Comparison of ENCODE assay signal across 1 cellular context in the genomic region with DNA sequence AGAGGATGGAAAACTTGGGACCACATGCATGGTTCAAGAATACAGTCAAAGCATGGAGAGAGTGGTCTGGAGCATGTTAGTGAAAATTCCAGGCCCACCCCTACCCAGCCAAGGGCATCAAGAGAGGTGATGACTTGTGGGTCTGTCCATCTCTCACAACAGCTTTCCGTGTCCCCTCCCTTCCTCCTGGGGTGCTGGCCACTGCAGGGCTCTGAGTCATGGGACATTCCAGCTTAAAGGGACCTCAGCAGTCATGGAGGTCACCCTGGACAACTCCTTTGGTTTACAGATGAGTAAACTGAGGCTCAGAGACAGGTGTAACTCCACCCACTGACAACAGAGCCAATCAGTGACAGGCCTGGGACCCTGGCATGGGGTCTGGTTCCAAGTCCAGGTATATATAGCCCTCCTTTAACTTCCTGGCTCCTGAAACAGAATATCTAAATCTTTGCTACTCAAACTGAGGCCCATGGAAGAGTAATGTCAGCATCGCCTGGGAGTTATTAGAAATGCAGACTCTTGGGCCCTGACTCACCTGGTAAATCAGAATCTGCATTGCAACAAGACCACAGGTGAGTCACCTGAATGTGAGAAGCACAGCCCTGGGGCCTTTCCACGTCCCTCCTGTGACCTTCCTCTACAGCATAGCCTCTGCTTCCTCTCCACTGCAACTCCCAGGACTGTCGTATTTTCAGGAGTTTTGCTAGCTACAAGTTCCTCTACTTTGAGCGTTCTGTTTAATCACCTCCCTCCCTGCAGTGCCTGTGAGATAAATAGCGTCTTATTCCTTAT.
TF ChIP-seq lines count a peak whose summit lies in the region.

No MANE protein-coding gene starts in this region.

TF ChIP-seq in GM23338, 12 proteins besides CTCF, POLR2A, EP300 and RAD21 (continued from another document):
- TF ChIP-seq, protein P1, sequence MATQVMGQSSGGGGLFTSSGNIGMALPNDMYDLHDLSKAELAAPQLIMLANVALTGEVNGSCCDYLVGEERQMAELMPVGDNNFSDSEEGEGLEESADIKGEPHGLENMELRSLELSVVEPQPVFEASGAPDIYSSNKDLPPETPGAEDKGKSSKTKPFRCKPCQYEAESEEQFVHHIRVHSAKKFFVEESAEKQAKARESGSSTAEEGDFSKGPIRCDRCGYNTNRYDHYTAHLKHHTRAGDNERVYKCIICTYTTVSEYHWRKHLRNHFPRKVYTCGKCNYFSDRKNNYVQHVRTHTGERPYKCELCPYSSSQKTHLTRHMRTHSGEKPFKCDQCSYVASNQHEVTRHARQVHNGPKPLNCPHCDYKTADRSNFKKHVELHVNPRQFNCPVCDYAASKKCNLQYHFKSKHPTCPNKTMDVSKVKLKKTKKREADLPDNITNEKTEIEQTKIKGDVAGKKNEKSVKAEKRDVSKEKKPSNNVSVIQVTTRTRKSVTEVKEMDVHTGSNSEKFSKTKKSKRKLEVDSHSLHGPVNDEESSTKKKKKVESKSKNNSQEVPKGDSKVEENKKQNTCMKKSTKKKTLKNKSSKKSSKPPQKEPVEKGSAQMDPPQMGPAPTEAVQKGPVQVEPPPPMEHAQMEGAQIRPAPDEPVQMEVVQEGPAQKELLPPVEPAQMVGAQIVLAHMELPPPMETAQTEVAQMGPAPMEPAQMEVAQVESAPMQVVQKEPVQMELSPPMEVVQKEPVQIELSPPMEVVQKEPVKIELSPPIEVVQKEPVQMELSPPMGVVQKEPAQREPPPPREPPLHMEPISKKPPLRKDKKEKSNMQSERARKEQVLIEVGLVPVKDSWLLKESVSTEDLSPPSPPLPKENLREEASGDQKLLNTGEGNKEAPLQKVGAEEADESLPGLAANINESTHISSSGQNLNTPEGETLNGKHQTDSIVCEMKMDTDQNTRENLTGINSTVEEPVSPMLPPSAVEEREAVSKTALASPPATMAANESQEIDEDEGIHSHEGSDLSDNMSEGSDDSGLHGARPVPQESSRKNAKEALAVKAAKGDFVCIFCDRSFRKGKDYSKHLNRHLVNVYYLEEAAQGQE (IDR thresholded peaks at IDR 0.05; ENCODE audit: unreplicated experiment) = no peak
- no peak for TF ChIP-seq EZH2 (IDR thresholded peaks at IDR 0.05; ENCODE audit: low read depth, unreplicated experiment)
- no peak for TF ChIP-seq CREB1 (CRISPR knock-in tag; IDR thresholded peaks at IDR 0.05; ENCODE audit: low read depth)
- TF ChIP-seq POLR2AphosphoS5 (IDR thresholded peaks at IDR 0.05; ENCODE audit: low read depth) = no peak
- no peak for TF ChIP-seq EZH2phosphoT487 (IDR thresholded peaks at IDR 0.05; ENCODE audit: unreplicated experiment)
- no peak for TF ChIP-seq ZNF114 (CRISPR knock-in tag; IDR thresholded peaks at IDR 0.05)
- TF ChIP-seq ZNF331 (CRISPR knock-in tag; IDR thresholded peaks at IDR 0.05; ENCODE audit: low read depth) = no peak
- TF ChIP-seq JUNB (IDR thresholded peaks at IDR 0.05; ENCODE audit: unreplicated experiment) = no peak
- TF ChIP-seq, protein P2, sequence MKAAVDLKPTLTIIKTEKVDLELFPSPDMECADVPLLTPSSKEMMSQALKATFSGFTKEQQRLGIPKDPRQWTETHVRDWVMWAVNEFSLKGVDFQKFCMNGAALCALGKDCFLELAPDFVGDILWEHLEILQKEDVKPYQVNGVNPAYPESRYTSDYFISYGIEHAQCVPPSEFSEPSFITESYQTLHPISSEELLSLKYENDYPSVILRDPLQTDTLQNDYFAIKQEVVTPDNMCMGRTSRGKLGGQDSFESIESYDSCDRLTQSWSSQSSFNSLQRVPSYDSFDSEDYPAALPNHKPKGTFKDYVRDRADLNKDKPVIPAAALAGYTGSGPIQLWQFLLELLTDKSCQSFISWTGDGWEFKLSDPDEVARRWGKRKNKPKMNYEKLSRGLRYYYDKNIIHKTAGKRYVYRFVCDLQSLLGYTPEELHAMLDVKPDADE (IDR thresholded peaks at IDR 0.05) = no peak
